In the genomic region with DNA sequence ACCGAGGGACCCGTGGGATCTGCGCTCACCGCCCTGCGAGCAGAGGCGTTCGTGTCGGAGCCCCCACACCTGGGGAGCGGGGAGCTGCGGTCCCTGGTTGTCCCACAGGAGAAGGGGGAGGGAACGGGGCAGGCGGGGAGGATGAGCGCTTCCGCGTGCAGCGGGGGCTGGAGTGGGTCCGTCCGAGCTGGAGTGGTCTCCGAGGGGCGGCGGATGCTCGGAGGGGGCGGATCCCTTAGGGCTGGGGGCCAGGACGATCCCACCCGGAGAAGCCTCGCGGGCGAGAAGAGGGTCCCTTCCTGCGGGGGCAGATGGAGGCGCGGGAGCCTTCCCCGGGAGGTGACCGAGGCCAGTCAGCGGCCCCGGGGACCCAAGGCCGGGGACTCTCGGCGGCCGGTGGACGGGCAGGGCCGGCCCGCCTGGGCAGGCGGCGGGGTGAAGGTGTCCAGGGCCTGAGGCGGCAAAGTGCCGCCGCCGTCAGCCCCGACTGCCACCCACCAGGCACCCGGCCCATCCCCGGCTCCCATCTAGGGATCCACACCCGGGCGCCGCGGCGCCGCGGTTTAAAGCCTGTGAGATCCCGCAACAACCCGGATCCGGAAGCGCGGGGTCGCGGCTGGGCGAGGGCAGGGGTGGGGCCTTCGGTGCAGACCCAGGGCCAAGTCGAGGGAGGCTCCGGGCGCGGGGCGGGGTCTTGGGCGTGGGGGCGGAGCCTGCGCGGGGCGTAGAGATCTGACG, we compare ENCODE assay signal across 8 cellular contexts. TPM values are rescaled to one million over a fixed set of nuclear protein-coding genes. Genes with fewer than 3 reads are reported as not detected.
DNase-seq lines count a peak whose midpoint lies in the region; ATAC-seq and TF ChIP-seq lines count a peak whose summit lies in the region.

No MANE protein-coding gene starts in this region.

- peaks cover 19% of the 10 kb centered on the region for H3K36me3 ChIP-seq in mesodermal cell (ENCODE audit: control insufficient read depth, insufficient read depth, low read length)

- peak; percentile 73 for ATAC-seq in HG03095 (IDR thresholded peaks at IDR 0.05; ENCODE audit: unreplicated experiment)

- H3K36me3 Mint-ChIP-seq in endothelial cell (ENCODE audit: low read depth, unreplicated experiment): peaks cover 8% of the 10 kb centered on the region

- H3K4me1 Mint-ChIP-seq in endothelial cell (ENCODE audit: unreplicated experiment): peaks cover 15% of the 10 kb centered on the region

- 0 to 1% methylated on average over 61 to 74 of the region's 78 CpGs for WGBS in mesodermal cell (ENCODE audit: insufficient coverage in 2 of 2), 2 experiments

- H3K9me3 Mint-ChIP-seq in endothelial cell (ENCODE audit: unreplicated experiment): no peaks in the 10 kb centered on the region

- peak overlapping the region; percentile 67 for H3K4me3 ChIP-seq in GM12865 (ENCODE audit: low read depth, low read length)
- peak overlapping the region; percentile 86 for H3K4me3 ChIP-seq in mesodermal cell (ENCODE audit: extremely low read depth, insufficient read depth, low read length, poor library complexity, severe bottlenecking)

- no peak overlapping the region for H3K27ac ChIP-seq in mesodermal cell (ENCODE audit: low read depth, low read length, severe bottlenecking)

- H3K4me3 Mint-ChIP-seq in endothelial cell (ENCODE audit: unreplicated experiment): peak overlapping the region; percentile 92

- peaks cover 9% of the 10 kb centered on the region for H3K4me1 ChIP-seq in mesodermal cell (ENCODE audit: control insufficient read depth, insufficient read depth, low read length, poor library complexity, severe bottlenecking)

- no peak overlapping the region for H3K27ac Mint-ChIP-seq in endothelial cell (ENCODE audit: unreplicated experiment)

- no peaks in the 10 kb centered on the region for H3K9me3 ChIP-seq in mesodermal cell (ENCODE audit: control insufficient read depth, low read length)

- TF ChIP-seq CTCF in GM12865 (IDR thresholded peaks at IDR 0.05; ENCODE audit: insufficient read depth, low read depth, low read length, missing control alignments): no peak
- no peak for TF ChIP-seq CTCF in endothelial cell (IDR thresholded peaks at IDR 0.05; ENCODE audit: unreplicated experiment)

- H3K27me3 Mint-ChIP-seq in endothelial cell (ENCODE audit: unreplicated experiment): peaks cover 5% of the 10 kb centered on the region

- peak; percentile 84 for DNase-seq in GM12865 (ENCODE audit: low read depth)
- DNase-seq in NCI-H748 treated with DMSO at 0.1 percent for 48 hours (lab: John Stamatoyannopoulos, UW): peak; percentile 57
- peak; percentile 47 for DNase-seq in activated CD8-positive, alpha-beta memory T cell treated with anti-CD3 and anti-CD28 coated beads, Interleukin-2, amount 50 U/mL, for 1 hour (ENCODE audit: extremely low read depth)
- DNase-seq in endothelial cell (ENCODE audit: low spot score): peak; percentile 91
- DNase-seq in stimulated activated CD8-positive, alpha-beta memory T cell treated with anti-CD3 and anti-CD28 coated beads, Interleukin-15, amount 100 ng/mL, for 24 hours (ENCODE audit: low read depth): peak; percentile 79
- DNase-seq in NCI-H1092 treated with DMSO at 0.1 percent for 48 hours (lab: John Stamatoyannopoulos, UW): no peak

RNA-seq across cellular contexts. Expression of gene CCDC27, which starts 5.3 kb away (rescaled TPM):
- not detected for total RNA-seq in endothelial cell (ENCODE audit: unreplicated experiment)
- not detected for polyA plus RNA-seq in mesodermal cell (2013, experiment 1 of 2)
- polyA plus RNA-seq in mesodermal cell (2013, experiment 2 of 2): not detected

RNA-seq across cellular contexts. Expression of gene SMIM1, which starts 25.6 kb away (rescaled TPM):
- 2.1 TPM for total RNA-seq in endothelial cell (ENCODE audit: unreplicated experiment)
- 8.7 TPM for polyA plus RNA-seq in mesodermal cell (2013, experiment 1 of 2)
- 8.0 TPM for polyA plus RNA-seq in mesodermal cell (2013, experiment 2 of 2)

RNA-seq across cellular contexts. Expression of gene LRRC47, which starts 49.3 kb away (rescaled TPM):
- total RNA-seq in endothelial cell (ENCODE audit: unreplicated experiment): 52.2 TPM
- polyA plus RNA-seq in mesodermal cell (2013, experiment 1 of 2): 33.5 TPM
- polyA plus RNA-seq in mesodermal cell (2013, experiment 2 of 2): 30.8 TPM
